8 cellular contexts compared by ENCODE assay signal in the genomic region with DNA sequence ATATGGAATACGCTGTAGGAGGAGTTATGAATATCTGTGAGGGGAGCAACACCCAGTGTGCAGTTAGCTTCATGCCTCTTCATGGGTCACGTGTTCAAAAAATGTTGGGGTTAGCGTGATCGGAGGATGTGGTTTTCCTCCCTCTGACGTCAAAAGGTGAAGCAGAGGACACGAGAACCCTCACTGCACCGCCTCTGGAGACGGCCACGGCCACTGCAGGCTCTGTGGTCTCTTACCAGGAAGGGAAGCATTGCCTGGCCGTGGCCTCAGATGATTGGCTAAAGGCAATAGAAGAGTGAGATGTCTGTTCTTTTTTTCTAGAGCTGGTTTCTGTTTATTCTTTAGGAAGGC. TPM values are rescaled to one million over a fixed set of nuclear protein-coding genes. Genes with fewer than 3 reads are reported as not detected.
DNase-seq lines count a peak whose midpoint lies in the region; FAIRE-seq and TF ChIP-seq lines count a peak whose summit lies in the region.

No MANE protein-coding gene starts in this region.

- H3K4me2 ChIP-seq in DOHH2 (ENCODE audit: low read length) (peak overlapping the region; percentile 13), astrocyte (ENCODE audit: low read length) (no peak overlapping the region)

- no peaks in the 10 kb centered on the region for H3K9me2 ChIP-seq in DOHH2 (replicated peaks; ENCODE audit: control insufficient read depth, low read length)

- CTCF ChIA-PET in HEK293T (lab: Yijun Ruan, JAX), result interaction anchor here (0.8 kb wide), 1 partner anchor 20 kb away, joined by 4 read pairs; no protein-coding TSS in a partner anchor

- no peak for TF ChIP-seq CTCF in DOHH2 (IDR thresholded peaks at IDR 0.05; ENCODE audit: low read depth, low read length, poor library complexity, severe bottlenecking)
- TF ChIP-seq CTCF in astrocyte (IDR thresholded peaks at IDR 0.05; ENCODE audit: insufficient read depth, low read depth, low read length), result no peak

- peaks cover 47% of the 10 kb centered on the region for H3K4me1 Mint-ChIP-seq in T-helper 2 cell treated with Interferon-gamma antibody and Interleukin-4, amounts not matched to agents 5 μg/mL and 100 μg/mL, for 36 hours (ENCODE audit: low read depth)
- H3K4me1 Mint-ChIP-seq in astrocyte (ENCODE audit: low read depth, unreplicated experiment), result no peaks in the 10 kb centered on the region

- no peaks in the 10 kb centered on the region for H3K36me3 ChIP-seq in DOHH2 (ENCODE audit: control insufficient read depth, low read length)
- no peaks in the 10 kb centered on the region for H3K36me3 ChIP-seq in astrocyte (ENCODE audit: insufficient read depth, low read length)

- peak overlapping the region; percentile 81 for H3K27ac Mint-ChIP-seq in T-helper 2 cell treated with Interferon-gamma antibody and Interleukin-4, amounts not matched to agents 5 μg/mL and 100 μg/mL, for 36 hours
- H3K27ac Mint-ChIP-seq in astrocyte (ENCODE audit: unreplicated experiment), result no peak overlapping the region

- peak; percentile 70 for DNase-seq in T-helper 2 cell treated with Interferon-gamma antibody and Interleukin-4, amounts not matched to agents 5 μg/mL and 100 μg/mL, for 36 hours (ENCODE audit: low spot score)
- DNase-seq in astrocyte (ENCODE audit: low read depth) (peak; percentile 51), non-pigmented ciliary epithelial cell (ENCODE audit: low read depth) (peak; percentile 23), NK-92 (lab: John Stamatoyannopoulos, UW; ENCODE audit: unreplicated experiment) (no peak), HPDE6-E6E7 (ENCODE audit: extremely low spot score) (no peak), germinal center (ENCODE audit: low spot score) (no peak), HEK293T (ENCODE audit: extremely low spot score) (no peak)

- H3K9me3 Mint-ChIP-seq in T-helper 2 cell treated with Interferon-gamma antibody and Interleukin-4, amounts not matched to agents 5 μg/mL and 100 μg/mL, for 36 hours, result peaks cover 11% of the 10 kb centered on the region
- no peaks in the 10 kb centered on the region for H3K9me3 Mint-ChIP-seq in astrocyte (ENCODE audit: unreplicated experiment)

- no peak overlapping the region for H3K4me3 ChIP-seq in DOHH2 (ENCODE audit: low read length)
- H3K4me3 ChIP-seq in astrocyte (ENCODE audit: insufficient read depth, low read depth, low read length), result no peak overlapping the region

- peaks cover 14% of the 10 kb centered on the region for H3K36me3 Mint-ChIP-seq in T-helper 2 cell treated with Interferon-gamma antibody and Interleukin-4, amounts not matched to agents 5 μg/mL and 100 μg/mL, for 36 hours (ENCODE audit: low read depth)
- H3K36me3 Mint-ChIP-seq in astrocyte (ENCODE audit: low read depth, unreplicated experiment), result peaks cover 2% of the 10 kb centered on the region

- H3K27me3 ChIP-seq in DOHH2 (ENCODE audit: control insufficient read depth, low read length) (peaks cover 22% of the 10 kb centered on the region), astrocyte (ENCODE audit: insufficient read depth, low read length) (peaks cover 5% of the 10 kb centered on the region)

- H3K79me2 ChIP-seq in DOHH2 (ENCODE audit: control insufficient read depth, low read length) (no peaks in the 10 kb centered on the region), astrocyte (ENCODE audit: insufficient read depth, low read length) (no peaks in the 10 kb centered on the region)

- POLR2A ChIA-PET in HEK293T (lab: Yijun Ruan, JAX), result no interaction called here

- H3K9ac ChIP-seq in astrocyte (ENCODE audit: low read length), result no peak overlapping the region

- H3K27ac ChIP-seq in DOHH2 (ENCODE audit: low read depth, low read length) (no peak overlapping the region), astrocyte (ENCODE audit: low read depth, low read length) (no peak overlapping the region)

- H3K27me3 Mint-ChIP-seq in T-helper 2 cell treated with Interferon-gamma antibody and Interleukin-4, amounts not matched to agents 5 μg/mL and 100 μg/mL, for 36 hours (ENCODE audit: low read depth), result peaks cover 2% of the 10 kb centered on the region
- peaks cover 24% of the 10 kb centered on the region for H3K27me3 Mint-ChIP-seq in astrocyte (ENCODE audit: low read depth, unreplicated experiment)

- FAIRE-seq in astrocyte (lab: Jason Lieb, UNC), result no peak

- H3K4me1 ChIP-seq in DOHH2 (ENCODE audit: control insufficient read depth, low read length) (peaks cover 50% of the 10 kb centered on the region), astrocyte (ENCODE audit: insufficient read depth, low read length) (peaks cover 9% of the 10 kb centered on the region)

- H4K20me1 ChIP-seq in DOHH2 (ENCODE audit: control insufficient read depth, insufficient read depth, low read depth, low read length) (no peaks in the 10 kb centered on the region), astrocyte (ENCODE audit: insufficient read depth, low read length) (no peaks in the 10 kb centered on the region)

- H3K9me3 ChIP-seq in DOHH2 (ENCODE audit: control insufficient read depth, insufficient read depth, low read length) (no peaks in the 10 kb centered on the region), astrocyte (ENCODE audit: insufficient read depth, low read depth, low read length) (no peaks in the 10 kb centered on the region)

- H3K4me3 Mint-ChIP-seq in T-helper 2 cell treated with Interferon-gamma antibody and Interleukin-4, amounts not matched to agents 5 μg/mL and 100 μg/mL, for 36 hours, result peak overlapping the region; percentile 50
- no peak overlapping the region for H3K4me3 Mint-ChIP-seq in astrocyte (ENCODE audit: unreplicated experiment)

- no peak overlapping the region for H2AFZ ChIP-seq in astrocyte (ENCODE audit: low read depth, low read length)

- H3F3A ChIP-seq in DOHH2 (ENCODE audit: control insufficient read depth, insufficient read depth), result peaks cover 13% of the 10 kb centered on the region

TF ChIP-seq in HEK293T, 16 proteins besides CTCF, POLR2A, EP300 and RAD21:
- TF ChIP-seq SP1 (IDR thresholded peaks at IDR 0.05) (no peak), LEF1 (IDR thresholded peaks at IDR 0.05; ENCODE audit: borderline replicate concordance) (no peak), ELF4 (IDR thresholded peaks at IDR 0.05) (no peak), FOXM1 (IDR thresholded peaks at IDR 0.05; ENCODE audit: borderline replicate concordance) (no peak), FOXK2 (IDR thresholded peaks at IDR 0.05) (no peak), SUZ12 (IDR thresholded peaks at IDR 0.05) (no peak), NFRKB (IDR thresholded peaks at IDR 0.05) (no peak), TARDBP (IDR thresholded peaks at IDR 0.05) (no peak), HDGF (IDR thresholded peaks at IDR 0.05; ENCODE audit: borderline replicate concordance) (no peak), BHLHE40 (IDR thresholded peaks at IDR 0.05; ENCODE audit: borderline replicate concordance) (no peak), FOXA1 (IDR thresholded peaks at IDR 0.05) (no peak), ZNF384 (IDR thresholded peaks at IDR 0.05) (no peak)

RNA-seq across cellular contexts. Expression of a gene that starts 28.9 kb away (rescaled TPM):
- not detected in 2 replicates for total RNA-seq in astrocyte

RNA-seq across cellular contexts. Expression of a gene that starts 29.0 kb away (rescaled TPM):
- total RNA-seq in astrocyte, result 62.8 and 65.2 TPM in 2 replicates

Comparison
In these comparisons a context has a peak if more than half of its experiments do, and no peak if none do; other contexts are left out.
1. DNase-seq: peak in T-helper 2 cell treated with Interferon-gamma antibody and Interleukin-4, amounts not matched to agents 5 μg/mL and 100 μg/mL, for 36 hours (single experiment), astrocyte (single experiment) and non-pigmented ciliary epithelial cell (single experiment); none in NK-92 (single experiment), HPDE6-E6E7 (single experiment), germinal center (single experiment) and HEK293T (single experiment).